In the genomic region with DNA sequence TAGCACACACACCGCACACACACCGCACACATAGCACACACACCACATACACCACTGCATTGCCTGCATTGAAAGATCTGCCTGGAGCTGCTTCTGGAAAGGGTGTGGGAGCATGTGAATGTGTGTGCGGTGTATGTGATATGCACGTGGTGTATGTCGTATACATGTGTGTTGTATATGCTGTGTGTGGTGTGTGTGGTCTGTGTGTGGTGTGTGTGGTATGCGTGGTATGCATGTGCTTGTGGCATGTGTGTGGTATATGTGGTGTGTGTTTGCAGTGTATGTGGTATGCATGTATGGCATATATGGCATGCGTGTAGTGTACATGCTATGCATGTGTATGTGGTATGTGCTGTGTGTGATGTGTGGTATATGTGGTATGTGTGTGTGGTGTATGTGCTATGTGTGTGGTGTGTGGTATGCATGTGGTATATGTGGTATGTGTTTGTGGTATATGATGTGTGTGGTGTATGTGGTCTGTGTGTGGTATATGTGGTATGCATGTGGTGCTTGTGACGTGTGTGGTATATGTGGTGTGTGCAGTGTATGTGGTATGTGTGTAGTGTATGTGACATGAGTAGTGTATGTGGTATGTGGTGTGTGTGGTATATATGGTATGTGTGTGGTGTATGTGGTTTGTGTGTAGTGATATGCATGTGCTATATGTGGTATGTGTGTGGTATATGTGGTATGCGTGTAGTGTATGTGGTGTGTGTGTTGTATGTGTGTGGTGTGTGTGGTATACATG, we compare ENCODE assay signal across 2 cellular contexts.
TF ChIP-seq lines count a peak whose summit lies in the region.

No MANE protein-coding gene starts in this region.

TF ChIP-seq in HepG2, 621 proteins besides CTCF, POLR2A, EP300 and RAD21 (continues in another document):
- TF ChIP-seq CREB1 (IDR thresholded peaks at IDR 0.05) (peak; percentile 73; the same call in 1 of the 2 replicates), CREB1 (CRISPR knock-in tag; IDR thresholded peaks at IDR 0.05) (no peak), HMG20A (CRISPR knock-in tag; IDR thresholded peaks at IDR 0.05; ENCODE audit: borderline replicate concordance) (no peak), TOE1 (CRISPR knock-in tag; IDR thresholded peaks at IDR 0.05) (no peak), ZNF562 (CRISPR knock-in tag; IDR thresholded peaks at IDR 0.05; ENCODE audit: borderline replicate concordance) (no peak), ZNF207 (IDR thresholded peaks at IDR 0.05; ENCODE audit: borderline replicate concordance) (peak; percentile 86), FOSL2 (CRISPR knock-in tag; IDR thresholded peaks at IDR 0.05) (no peak), ZNF766 (CRISPR knock-in tag; IDR thresholded peaks at IDR 0.05; ENCODE audit: borderline replicate concordance) (no peak), ZFP1 (CRISPR knock-in tag; IDR thresholded peaks at IDR 0.05) (no peak), SIX4 (CRISPR knock-in tag; IDR thresholded peaks at IDR 0.05) (no peak), ZNF460 (CRISPR knock-in tag; IDR thresholded peaks at IDR 0.05; ENCODE audit: borderline replicate concordance) (no peak), ZFP36L2 (CRISPR knock-in tag; IDR thresholded peaks at IDR 0.05) (no peak), ZNF556 (CRISPR knock-in tag; IDR thresholded peaks at IDR 0.05; ENCODE audit: borderline replicate concordance) (no peak), ZBTB8A (CRISPR knock-in tag; IDR thresholded peaks at IDR 0.05; ENCODE audit: borderline replicate concordance, low read depth) (no peak), SALL1 (CRISPR knock-in tag; IDR thresholded peaks at IDR 0.05) (no peak), CBX1 (IDR thresholded peaks at IDR 0.05; ENCODE audit: low read depth) (no peak)
- TF ChIP-seq, protein P1, sequence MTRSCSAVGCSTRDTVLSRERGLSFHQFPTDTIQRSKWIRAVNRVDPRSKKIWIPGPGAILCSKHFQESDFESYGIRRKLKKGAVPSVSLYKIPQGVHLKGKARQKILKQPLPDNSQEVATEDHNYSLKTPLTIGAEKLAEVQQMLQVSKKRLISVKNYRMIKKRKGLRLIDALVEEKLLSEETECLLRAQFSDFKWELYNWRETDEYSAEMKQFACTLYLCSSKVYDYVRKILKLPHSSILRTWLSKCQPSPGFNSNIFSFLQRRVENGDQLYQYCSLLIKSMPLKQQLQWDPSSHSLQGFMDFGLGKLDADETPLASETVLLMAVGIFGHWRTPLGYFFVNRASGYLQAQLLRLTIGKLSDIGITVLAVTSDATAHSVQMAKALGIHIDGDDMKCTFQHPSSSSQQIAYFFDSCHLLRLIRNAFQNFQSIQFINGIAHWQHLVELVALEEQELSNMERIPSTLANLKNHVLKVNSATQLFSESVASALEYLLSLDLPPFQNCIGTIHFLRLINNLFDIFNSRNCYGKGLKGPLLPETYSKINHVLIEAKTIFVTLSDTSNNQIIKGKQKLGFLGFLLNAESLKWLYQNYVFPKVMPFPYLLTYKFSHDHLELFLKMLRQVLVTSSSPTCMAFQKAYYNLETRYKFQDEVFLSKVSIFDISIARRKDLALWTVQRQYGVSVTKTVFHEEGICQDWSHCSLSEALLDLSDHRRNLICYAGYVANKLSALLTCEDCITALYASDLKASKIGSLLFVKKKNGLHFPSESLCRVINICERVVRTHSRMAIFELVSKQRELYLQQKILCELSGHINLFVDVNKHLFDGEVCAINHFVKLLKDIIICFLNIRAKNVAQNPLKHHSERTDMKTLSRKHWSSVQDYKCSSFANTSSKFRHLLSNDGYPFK (CRISPR knock-in tag; IDR thresholded peaks at IDR 0.05; ENCODE audit: borderline replicate concordance) = no peak
- TF ChIP-seq, protein P2, sequence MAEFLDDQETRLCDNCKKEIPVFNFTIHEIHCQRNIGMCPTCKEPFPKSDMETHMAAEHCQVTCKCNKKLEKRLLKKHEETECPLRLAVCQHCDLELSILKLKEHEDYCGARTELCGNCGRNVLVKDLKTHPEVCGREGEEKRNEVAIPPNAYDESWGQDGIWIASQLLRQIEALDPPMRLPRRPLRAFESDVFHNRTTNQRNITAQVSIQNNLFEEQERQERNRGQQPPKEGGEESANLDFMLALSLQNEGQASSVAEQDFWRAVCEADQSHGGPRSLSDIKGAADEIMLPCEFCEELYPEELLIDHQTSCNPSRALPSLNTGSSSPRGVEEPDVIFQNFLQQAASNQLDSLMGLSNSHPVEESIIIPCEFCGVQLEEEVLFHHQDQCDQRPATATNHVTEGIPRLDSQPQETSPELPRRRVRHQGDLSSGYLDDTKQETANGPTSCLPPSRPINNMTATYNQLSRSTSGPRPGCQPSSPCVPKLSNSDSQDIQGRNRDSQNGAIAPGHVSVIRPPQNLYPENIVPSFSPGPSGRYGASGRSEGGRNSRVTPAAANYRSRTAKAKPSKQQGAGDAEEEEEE (CRISPR knock-in tag; IDR thresholded peaks at IDR 0.05; ENCODE audit: borderline replicate concordance) = no peak
- TF ChIP-seq, protein P3, sequence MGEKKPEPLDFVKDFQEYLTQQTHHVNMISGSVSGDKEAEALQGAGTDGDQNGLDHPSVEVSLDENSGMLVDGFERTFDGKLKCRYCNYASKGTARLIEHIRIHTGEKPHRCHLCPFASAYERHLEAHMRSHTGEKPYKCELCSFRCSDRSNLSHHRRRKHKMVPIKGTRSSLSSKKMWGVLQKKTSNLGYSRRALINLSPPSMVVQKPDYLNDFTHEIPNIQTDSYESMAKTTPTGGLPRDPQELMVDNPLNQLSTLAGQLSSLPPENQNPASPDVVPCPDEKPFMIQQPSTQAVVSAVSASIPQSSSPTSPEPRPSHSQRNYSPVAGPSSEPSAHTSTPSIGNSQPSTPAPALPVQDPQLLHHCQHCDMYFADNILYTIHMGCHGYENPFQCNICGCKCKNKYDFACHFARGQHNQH (CRISPR knock-in tag; IDR thresholded peaks at IDR 0.05) = no peak
- TF ChIP-seq, protein P4, sequence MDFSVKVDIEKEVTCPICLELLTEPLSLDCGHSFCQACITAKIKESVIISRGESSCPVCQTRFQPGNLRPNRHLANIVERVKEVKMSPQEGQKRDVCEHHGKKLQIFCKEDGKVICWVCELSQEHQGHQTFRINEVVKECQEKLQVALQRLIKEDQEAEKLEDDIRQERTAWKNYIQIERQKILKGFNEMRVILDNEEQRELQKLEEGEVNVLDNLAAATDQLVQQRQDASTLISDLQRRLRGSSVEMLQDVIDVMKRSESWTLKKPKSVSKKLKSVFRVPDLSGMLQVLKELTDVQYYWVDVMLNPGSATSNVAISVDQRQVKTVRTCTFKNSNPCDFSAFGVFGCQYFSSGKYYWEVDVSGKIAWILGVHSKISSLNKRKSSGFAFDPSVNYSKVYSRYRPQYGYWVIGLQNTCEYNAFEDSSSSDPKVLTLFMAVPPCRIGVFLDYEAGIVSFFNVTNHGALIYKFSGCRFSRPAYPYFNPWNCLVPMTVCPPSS (IDR thresholded peaks at IDR 0.05) = 0 out of 2 replicates have a peak, but pooled peaks have one; percentile 60
- TF ChIP-seq, protein P5, sequence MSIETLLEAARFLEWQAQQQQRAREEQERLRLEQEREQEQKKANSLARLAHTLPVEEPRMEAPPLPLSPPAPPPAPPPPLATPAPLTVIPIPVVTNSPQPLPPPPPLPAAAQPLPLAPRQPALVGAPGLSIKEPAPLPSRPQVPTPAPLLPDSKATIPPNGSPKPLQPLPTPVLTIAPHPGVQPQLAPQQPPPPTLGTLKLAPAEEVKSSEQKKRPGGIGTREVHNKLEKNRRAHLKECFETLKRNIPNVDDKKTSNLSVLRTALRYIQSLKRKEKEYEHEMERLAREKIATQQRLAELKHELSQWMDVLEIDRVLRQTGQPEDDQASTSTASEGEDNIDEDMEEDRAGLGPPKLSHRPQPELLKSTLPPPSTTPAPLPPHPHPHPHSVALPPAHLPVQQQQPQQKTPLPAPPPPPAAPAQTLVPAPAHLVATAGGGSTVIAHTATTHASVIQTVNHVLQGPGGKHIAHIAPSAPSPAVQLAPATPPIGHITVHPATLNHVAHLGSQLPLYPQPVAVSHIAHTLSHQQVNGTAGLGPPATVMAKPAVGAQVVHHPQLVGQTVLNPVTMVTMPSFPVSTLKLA (IDR thresholded peaks at IDR 0.05) = peak; percentile 92

TF ChIP-seq in GM12878, 131 proteins besides CTCF, POLR2A, EP300 and RAD21:
- TF ChIP-seq GATAD2B (conservative IDR thresholded peaks at IDR 0.05; ENCODE audit: low read depth) (no peak), HDGF (IDR thresholded peaks at IDR 0.05) (peak; percentile 87), RUNX3 (IDR thresholded peaks at IDR 0.05; ENCODE audit: low read length) (peak; percentile 48), PAX5 (IDR thresholded peaks at IDR 0.05; ENCODE audit: borderline replicate concordance, low read depth, low read length) (0 out of 2 replicates have a peak, but pooled peaks have one; percentile 10), IKZF2 (IDR thresholded peaks at IDR 0.05) (peak; percentile 18 to 35; a peak in 1 of 4 replicates), ETV6 (conservative IDR thresholded peaks at IDR 0.05 in 1 of 2, IDR thresholded peaks at IDR 0.05 in 1 of 2; ENCODE audit: borderline replicate concordance in 1 of 2, low read depth in 1 of 2) (no peak), TARDBP (IDR thresholded peaks at IDR 0.05; ENCODE audit: borderline replicate concordance) (no peak), SREBF1 (IDR thresholded peaks at IDR 0.05; ENCODE audit: low read length) (no peak), BHLHE40 (IDR thresholded peaks at IDR 0.05; ENCODE audit: borderline replicate concordance in 1 of 2, low read depth in 2 of 2, low read length in 1 of 2) (peak in 1 of 2 experiments; percentile 30; a peak in 1 of 4 replicates), NBN (IDR thresholded peaks at IDR 0.05) (peak; percentile 39; the same call in 1 of the 2 replicates)
- TF ChIP-seq, protein P6, sequence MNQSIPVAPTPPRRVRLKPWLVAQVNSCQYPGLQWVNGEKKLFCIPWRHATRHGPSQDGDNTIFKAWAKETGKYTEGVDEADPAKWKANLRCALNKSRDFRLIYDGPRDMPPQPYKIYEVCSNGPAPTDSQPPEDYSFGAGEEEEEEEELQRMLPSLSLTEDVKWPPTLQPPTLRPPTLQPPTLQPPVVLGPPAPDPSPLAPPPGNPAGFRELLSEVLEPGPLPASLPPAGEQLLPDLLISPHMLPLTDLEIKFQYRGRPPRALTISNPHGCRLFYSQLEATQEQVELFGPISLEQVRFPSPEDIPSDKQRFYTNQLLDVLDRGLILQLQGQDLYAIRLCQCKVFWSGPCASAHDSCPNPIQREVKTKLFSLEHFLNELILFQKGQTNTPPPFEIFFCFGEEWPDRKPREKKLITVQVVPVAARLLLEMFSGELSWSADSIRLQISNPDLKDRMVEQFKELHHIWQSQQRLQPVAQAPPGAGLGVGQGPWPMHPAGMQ (IDR thresholded peaks at IDR 0.05; ENCODE audit: borderline replicate concordance) = peak; percentile 68
- TF ChIP-seq, protein P7, sequence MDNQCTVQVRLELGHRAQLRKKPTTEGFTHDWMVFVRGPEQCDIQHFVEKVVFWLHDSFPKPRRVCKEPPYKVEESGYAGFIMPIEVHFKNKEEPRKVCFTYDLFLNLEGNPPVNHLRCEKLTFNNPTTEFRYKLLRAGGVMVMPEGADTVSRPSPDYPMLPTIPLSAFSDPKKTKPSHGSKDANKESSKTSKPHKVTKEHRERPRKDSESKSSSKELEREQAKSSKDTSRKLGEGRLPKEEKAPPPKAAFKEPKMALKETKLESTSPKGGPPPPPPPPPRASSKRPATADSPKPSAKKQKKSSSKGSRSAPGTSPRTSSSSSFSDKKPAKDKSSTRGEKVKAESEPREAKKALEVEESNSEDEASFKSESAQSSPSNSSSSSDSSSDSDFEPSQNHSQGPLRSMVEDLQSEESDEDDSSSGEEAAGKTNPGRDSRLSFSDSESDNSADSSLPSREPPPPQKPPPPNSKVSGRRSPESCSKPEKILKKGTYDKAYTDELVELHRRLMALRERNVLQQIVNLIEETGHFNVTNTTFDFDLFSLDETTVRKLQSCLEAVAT (IDR thresholded peaks at IDR 0.05) = peak; percentile 96
